ENCODE assay signal across 12 cellular contexts in the genomic region with DNA sequence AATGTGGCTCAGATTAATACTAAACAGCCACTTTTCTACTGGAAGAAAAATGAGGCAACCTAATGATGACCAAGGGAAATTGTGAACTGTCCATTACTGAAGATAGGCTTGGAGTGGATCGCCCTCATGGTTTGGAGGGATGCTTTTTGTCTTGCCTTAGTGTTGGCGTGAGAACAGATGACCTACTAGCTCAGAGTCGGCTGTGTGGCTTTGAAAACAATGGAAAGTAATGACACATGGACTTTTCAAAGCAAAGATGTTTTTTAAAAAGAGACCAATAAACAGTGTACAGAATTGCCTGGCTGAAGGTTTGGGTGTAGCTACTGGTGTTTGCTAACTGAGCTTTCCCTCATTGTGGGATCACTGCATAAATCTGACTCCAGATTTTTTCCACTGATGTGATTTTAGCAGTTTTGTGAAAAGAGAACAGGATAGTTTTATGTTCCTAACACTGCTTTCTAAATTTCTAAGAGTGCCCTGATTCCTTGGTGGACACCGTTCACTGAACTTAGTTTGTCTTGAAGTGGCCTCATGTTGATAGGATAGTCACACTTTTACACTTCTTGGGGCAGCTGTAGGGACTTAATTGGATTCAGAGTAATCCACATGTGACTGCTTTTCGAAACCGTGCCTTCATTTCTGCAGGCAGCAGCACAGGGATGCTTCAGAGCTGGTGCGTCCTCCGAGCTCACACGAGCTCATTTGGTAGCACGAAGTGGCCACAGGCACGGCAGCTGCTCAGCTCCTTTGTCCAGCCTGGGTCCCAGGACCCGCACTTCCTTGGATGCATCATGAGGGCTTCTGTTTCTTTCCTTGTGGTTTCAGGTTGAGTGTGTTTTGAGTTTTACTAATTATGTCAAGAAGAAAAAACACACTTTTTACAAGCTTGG. TPM values are rescaled to one million over a fixed set of nuclear protein-coding genes. Genes with fewer than 3 reads are reported as not detected.
A peak's percentile ranks its signal among the peaks of the same experiment; 100 is the strongest.
DNase-seq lines count a peak whose midpoint lies in the region; ATAC-seq, FAIRE-seq and TF ChIP-seq lines count a peak whose summit lies in the region.
"Had no signal": no experiment of that assay in that cellular context is flagged by ENCODE, and none has a peak within 500 bp of the region (broad histone marks: within the 10 kb centered on the region; RNA-seq: fewer than 3 reads in every experiment).

No MANE protein-coding gene starts in this region.

- BruUV-seq in MCF 10A (replicated peaks; lab: Mats Ljungman, UMichigan) = no TSS peak

- peaks cover 38% of the 10 kb centered on the region for H3K4me1 ChIP-seq in lower lobe of right lung

- FAIRE-seq in GM12892 (lab: Jason Lieb, UNC) = no peak
- FAIRE-seq: endometrium had no signal

- TF ChIP-seq CTCF in MCF 10A (IDR thresholded peaks at IDR 0.05; ENCODE audit: unreplicated experiment) = no peak
- no peak for TF ChIP-seq CTCF in lower lobe of right lung (IDR thresholded peaks at IDR 0.05)
- no peak for TF ChIP-seq CTCF in type B pancreatic cell (conservative IDR thresholded peaks at IDR 0.05)

- peak overlapping the region; percentile 55 for H3K27ac ChIP-seq in lower lobe of right lung

- H3K9me3 Mint-ChIP-seq in MCF 10A (ENCODE audit: unreplicated experiment) = no peaks in the 10 kb centered on the region
- H3K9me3 Mint-ChIP-seq in type B pancreatic cell = no peaks in the 10 kb centered on the region

- H3K9me3 ChIP-seq in lower lobe of right lung = no peaks in the 10 kb centered on the region

- H3K4me3 Mint-ChIP-seq in MCF 10A (ENCODE audit: unreplicated experiment) = no peak overlapping the region
- no peak overlapping the region for H3K4me3 Mint-ChIP-seq in type B pancreatic cell

- H3K36me3 Mint-ChIP-seq in MCF 10A (ENCODE audit: insufficient read depth, unreplicated experiment) (peaks cover 45% of the 10 kb centered on the region), type B pancreatic cell (peaks cover 31% of the 10 kb centered on the region)

- CTCF ChIA-PET in MCF 10A (lab: Yijun Ruan, JAX) = interaction anchor here (0.9 to 2.1 kb wide), 11 partner anchors 8 to 142 kb away, joined by 3 to 10 read pairs (median 5); partner anchors contain the start of gene CEBPA

- H3K4me3 ChIP-seq in lower lobe of right lung = no peak overlapping the region

- H3K4me1 Mint-ChIP-seq in MCF 10A (ENCODE audit: insufficient read depth, unreplicated experiment) = peaks cover 51% of the 10 kb centered on the region
- peaks cover 56% of the 10 kb centered on the region for H3K4me1 Mint-ChIP-seq in type B pancreatic cell (ENCODE audit: unreplicated experiment)

- DNase-seq in activated CD8-positive, alpha-beta memory T cell treated with anti-CD3 and anti-CD28 coated beads for 24 hours = peak; percentile 9
- DNase-seq in activated CD8-positive, alpha-beta memory T cell treated with anti-CD3 and anti-CD28 coated beads, Interleukin-2, amount 50 U/mL, for 4 hours = no peak
- DNase-seq in MCF 10A (ENCODE audit: unreplicated experiment) (no peak), lower lobe of right lung (no peak), type B pancreatic cell (ENCODE audit: extremely low spot score, unreplicated experiment) (no peak), NCI-H2029 treated with DMSO at 0.1 percent for 48 hours (lab: John Stamatoyannopoulos, UW) (no peak), GM12892 (ENCODE audit: insufficient read length) (no peak)
- DNase-seq: activated T-cell treated with anti-CD3 and anti-CD28 coated beads, Interleukin-2, amount 50 U/mL, for 1 hour; NCI-H1092; SHP77 had no signal

- POLR2A ChIA-PET in MCF 10A (lab: Yijun Ruan, JAX) = interaction anchor here (0.6 to 4.5 kb wide), 15 partner anchors 10 to 703 kb away, joined by 3 to 37 read pairs (median 6); partner anchors contain the start of genes ANKRD27 and CEBPA

- no peak for TF ChIP-seq POLR2A in GM12892 (IDR thresholded peaks at IDR 0.05; ENCODE audit: low read depth, low read length)

- H3K27me3 Mint-ChIP-seq in MCF 10A (ENCODE audit: insufficient read depth, unreplicated experiment) (no peaks in the 10 kb centered on the region), type B pancreatic cell (no peaks in the 10 kb centered on the region)

- peak overlapping the region; percentile 94 for H3K27ac Mint-ChIP-seq in MCF 10A (ENCODE audit: low read depth, unreplicated experiment)
- H3K27ac Mint-ChIP-seq in type B pancreatic cell = peak overlapping the region; percentile 21

- no peaks in the 10 kb centered on the region for H3K27me3 ChIP-seq in lower lobe of right lung (ENCODE audit: low read depth)

- ATAC-seq in lower lobe of right lung (no peak), HG03432 (IDR thresholded peaks at IDR 0.05; ENCODE audit: unreplicated experiment) (no peak)

- intact Hi-C loops in MCF 10A (cut with micrococcal nuclease) = no loop called here
- intact Hi-C loops in lower lobe of right lung (cut with DNase I) = no loop called here

- H3K36me3 ChIP-seq in lower lobe of right lung = peaks cover 28% of the 10 kb centered on the region

RNA-seq across cellular contexts. Expression of gene CEBPG, which starts 4.3 kb away (rescaled TPM):
- 78.5 and 91.3 TPM in 2 replicates for total RNA-seq in MCF 10A (2022)
- 29.6 TPM for total RNA-seq in lower lobe of right lung
- total RNA-seq in type B pancreatic cell (ENCODE audit: low replicate concordance) = 28.7 and 30.1 TPM in 2 replicates
- 11.4 TPM for polyA plus RNA-seq in GM12892 (2012; ENCODE audit: missing spikeins)
